In the genomic region with DNA sequence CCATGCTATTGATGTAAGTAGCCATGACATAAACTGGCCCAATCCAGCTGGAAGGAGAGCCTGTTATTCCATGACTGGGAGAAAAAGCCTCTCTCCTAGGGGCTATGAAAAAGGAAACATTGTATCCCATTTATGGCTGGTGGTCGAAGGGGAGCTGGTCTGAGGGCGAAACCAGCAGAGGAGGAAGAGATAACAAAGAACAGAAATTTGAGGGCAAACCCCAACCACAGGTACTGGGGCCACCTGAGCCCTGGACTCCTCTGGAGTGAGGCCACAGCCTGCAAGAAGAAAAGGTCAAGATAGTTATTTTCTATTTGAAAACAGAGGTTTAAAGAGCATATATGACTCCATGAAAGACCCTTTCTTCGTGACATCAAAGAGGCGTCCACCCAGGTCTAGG, we compare ENCODE assay signal across 38 cellular contexts.
"Had no signal": no experiment of that assay in that cellular context is flagged by ENCODE, and none has a peak within 500 bp of the region (broad histone marks: within the 10 kb centered on the region; RNA-seq: fewer than 3 reads in every experiment).

No MANE protein-coding gene starts in this region.

- H3K9me3 Mint-ChIP-seq: activated naive CD4-positive, alpha-beta T cell treated with anti-CD3 and anti-CD28 coated beads, Interleukin-2, amount 10 ng/mL, durations not matched to agents 7 days and 5 days; activated T-cell treated with anti-CD3 and anti-CD28 coated beads, Interleukin-2, amount 50 U/mL, for 24 hours; activated T-helper 1 cell treated with anti-CD3 and anti-CD28 coated beads, Interleukin-12 subunit alpha, Interleukin-12 subunit beta, Interleukin-2, Interleukin-4 antibody, amounts not matched to agents 30 ng/mL and 10 ng/mL and 1 ng/mL, durations not matched to agents 14 hours and 24 hours and 36 hours; activated T-helper 2 cell treated with anti-CD3 and anti-CD28 coated beads, Interferon-gamma antibody, Interleukin-2, Interleukin-4, amounts not matched to agents 10 μg/mL and 5 μg/mL and 100 μg/mL, durations not matched to agents 14 hours and 24 hours and 36 hours had no signal

- H3K36me3 Mint-ChIP-seq: activated naive CD4-positive, alpha-beta T cell treated with anti-CD3 and anti-CD28 coated beads, Interleukin-2, amount 10 ng/mL, durations not matched to agents 7 days and 5 days; activated naive CD4-positive, alpha-beta T cell treated with anti-CD3 and anti-CD28 coated beads, Interleukin-2, amount 50 U/mL, for 24 hours; activated naive CD8-positive, alpha-beta T cell; activated naive CD8-positive, alpha-beta T cell treated with anti-CD3 and anti-CD28 coated beads for 36 hours; activated naive CD8-positive, alpha-beta T cell treated with anti-CD3 and anti-CD28 coated beads, Interleukin-2, amount 10 ng/mL, durations not matched to agents 7 days and 5 days; brain had no signal

- H3K4me3 ChIP-seq: adrenal gland, ascending aorta, body of pancreas, breast epithelium, cardiac muscle cell had no signal

- H3K36me3 ChIP-seq: adrenal gland, ascending aorta, brain microvascular endothelial cell, breast epithelium, cardiac muscle cell had no signal

- H3K27ac ChIP-seq: adrenal gland, ascending aorta, body of pancreas, brain microvascular endothelial cell, breast epithelium, cardiac muscle cell had no signal

- H3K9me3 ChIP-seq: body of pancreas had no signal

- H3K4me1 ChIP-seq: adrenal gland, ascending aorta, body of pancreas, breast epithelium had no signal

- DNase-seq: activated effector memory CD4-positive, alpha-beta T cell treated with anti-CD3 and anti-CD28 coated beads, Interleukin-2, amount 50 U/mL, for 16 hours; activated effector memory CD4-positive, alpha-beta T cell treated with Interleukin-2 at 50 U/mL for 16 hours; activated gamma-delta T cell; activated gamma-delta T cell treated with Interleukin-2 at 50 U/mL for 16 hours; activated naive CD4-positive, alpha-beta T cell; activated naive CD4-positive, alpha-beta T cell treated with anti-CD3 and anti-CD28 coated beads, Interleukin-2, amount 10 ng/mL, durations not matched to agents 7 days and 5 days; activated naive CD4-positive, alpha-beta T cell treated with anti-CD3 and anti-CD28 coated beads, Interleukin-2, amount 50 U/mL, for 16 hours; activated naive CD4-positive, alpha-beta T cell treated with Interleukin-2 at 50 U/mL for 16 hours; activated naive CD8-positive, alpha-beta T cell treated with anti-CD3 and anti-CD28 coated beads for 36 hours; activated naive CD8-positive, alpha-beta T cell treated with anti-CD3 and anti-CD28 coated beads, Interleukin-2, amount 10 ng/mL, durations not matched to agents 7 days and 5 days; activated naive CD8-positive, alpha-beta T cell treated with anti-CD3 and anti-CD28 coated beads, Interleukin-2, amount 50 U/mL, for 24 hours; activated T-cell treated with anti-CD3 and anti-CD28 coated beads for 4 hours; activated T-cell treated with anti-CD3 and anti-CD28 coated beads, Interleukin-2, amount 50 U/mL, for 1 hour; activated T-cell treated with anti-CD3 and anti-CD28 coated beads, Interleukin-2, amount 50 U/mL, for 24 hours; activated T-cell treated with anti-CD3 and anti-CD28 coated beads, Interleukin-2, amount 50 U/mL, for 4 hours; activated T-cell treated with anti-CD3 and anti-CD28 coated beads, Interleukin-2, amount 50 U/mL, for 48 hours; activated T-cell treated with anti-CD3 and anti-CD28 coated beads, Interleukin-2, amount 50 U/mL, for 72 hours; adrenal gland; amniotic stem cell; amygdala; anterior cingulate cortex; aorta; body of pancreas; brain microvascular endothelial cell; caudate nucleus; central memory CD4-positive, alpha-beta T cell; cerebellar nuclear complex had no signal

- H3K4me3 Mint-ChIP-seq: activated naive CD4-positive, alpha-beta T cell treated with anti-CD3 and anti-CD28 coated beads, Interleukin-2, amount 10 ng/mL, durations not matched to agents 7 days and 5 days; activated naive CD4-positive, alpha-beta T cell treated with anti-CD3 and anti-CD28 coated beads, Interleukin-2, amount 50 U/mL, for 24 hours; activated naive CD8-positive, alpha-beta T cell; activated naive CD8-positive, alpha-beta T cell treated with anti-CD3 and anti-CD28 coated beads for 36 hours; activated naive CD8-positive, alpha-beta T cell treated with anti-CD3 and anti-CD28 coated beads, Interleukin-2, amount 10 ng/mL, durations not matched to agents 7 days and 5 days; activated naive CD8-positive, alpha-beta T cell treated with anti-CD3 and anti-CD28 coated beads, Interleukin-2, amount 50 U/mL, for 24 hours; activated T-cell treated with anti-CD3 and anti-CD28 coated beads, Interleukin-2, amount 50 U/mL, for 24 hours; activated T-cell treated with anti-CD3 and anti-CD28 coated beads, Interleukin-2, amount 50 U/mL, for 4 hours; activated T-cell treated with anti-CD3 and anti-CD28 coated beads, Interleukin-2, amount 50 U/mL, for 72 hours; activated T-helper 1 cell treated with anti-CD3 and anti-CD28 coated beads, Interleukin-12 subunit alpha, Interleukin-12 subunit beta, Interleukin-2, Interleukin-4 antibody, amounts not matched to agents 30 ng/mL and 10 ng/mL and 1 ng/mL, durations not matched to agents 14 hours and 24 hours and 36 hours; activated T-helper 17 cell treated with anti-CD3 and anti-CD28 coated beads, Interleukin-2, amount 50 U/mL, for 72 hours; brain; central memory CD8-positive, alpha-beta T cell had no signal

- H3K27ac Mint-ChIP-seq: activated naive CD4-positive, alpha-beta T cell treated with anti-CD3 and anti-CD28 coated beads, Interleukin-2, amount 10 ng/mL, durations not matched to agents 7 days and 5 days; activated naive CD4-positive, alpha-beta T cell treated with anti-CD3 and anti-CD28 coated beads, Interleukin-2, amount 50 U/mL, for 24 hours; activated naive CD4-positive, alpha-beta T cell treated with anti-CD3 and anti-CD28 coated beads, Interleukin-2, amount 50 U/mL, for 72 hours; activated naive CD8-positive, alpha-beta T cell; activated naive CD8-positive, alpha-beta T cell treated with anti-CD3 and anti-CD28 coated beads for 36 hours; activated naive CD8-positive, alpha-beta T cell treated with anti-CD3 and anti-CD28 coated beads, Interleukin-2, amount 10 ng/mL, durations not matched to agents 7 days and 5 days; activated naive CD8-positive, alpha-beta T cell treated with anti-CD3 and anti-CD28 coated beads, Interleukin-2, amount 50 U/mL, for 24 hours; activated T-cell treated with anti-CD3 and anti-CD28 coated beads, Interleukin-2, amount 50 U/mL, for 24 hours; activated T-cell treated with anti-CD3 and anti-CD28 coated beads, Interleukin-2, amount 50 U/mL, for 72 hours; activated T-helper 1 cell treated with anti-CD3 and anti-CD28 coated beads, Interleukin-12 subunit alpha, Interleukin-12 subunit beta, Interleukin-2, Interleukin-4 antibody, amounts not matched to agents 30 ng/mL and 10 ng/mL and 1 ng/mL, durations not matched to agents 14 hours and 24 hours and 36 hours; activated T-helper 17 cell treated with anti-CD3 and anti-CD28 coated beads, Interleukin-2, amount 50 U/mL, for 72 hours; activated T-helper 2 cell treated with anti-CD3 and anti-CD28 coated beads, Interferon-gamma antibody, Interleukin-2, Interleukin-4, amounts not matched to agents 10 μg/mL and 5 μg/mL and 100 μg/mL, durations not matched to agents 14 hours and 24 hours and 36 hours; brain had no signal

- ATAC-seq: activated naive CD4-positive, alpha-beta T cell treated with anti-CD3 and anti-CD28 coated beads, Interleukin-2, amount 50 U/mL, for 72 hours; activated naive CD8-positive, alpha-beta T cell treated with anti-CD3 and anti-CD28 coated beads, Interleukin-2, amount 50 U/mL, for 24 hours; activated T-cell treated with anti-CD3 and anti-CD28 coated beads, Interleukin-2, amount 50 U/mL, for 4 hours; activated T-cell treated with anti-CD3 and anti-CD28 coated beads, Interleukin-2, amount 50 U/mL, for 72 hours; activated T-helper 17 cell treated with anti-CD3 and anti-CD28 coated beads, Interleukin-2, amount 50 U/mL, for 72 hours; body of pancreas had no signal

- H3K27me3 ChIP-seq: adrenal gland, ascending aorta, body of pancreas, brain microvascular endothelial cell, breast epithelium, cardiac muscle cell had no signal

- H3K27me3 Mint-ChIP-seq: activated naive CD4-positive, alpha-beta T cell treated with anti-CD3 and anti-CD28 coated beads, Interleukin-2, amount 10 ng/mL, durations not matched to agents 7 days and 5 days; activated naive CD8-positive, alpha-beta T cell treated with anti-CD3 and anti-CD28 coated beads for 36 hours had no signal

- H3K4me1 Mint-ChIP-seq: activated naive CD4-positive, alpha-beta T cell treated with anti-CD3 and anti-CD28 coated beads, Interleukin-2, amount 10 ng/mL, durations not matched to agents 7 days and 5 days; activated naive CD4-positive, alpha-beta T cell treated with anti-CD3 and anti-CD28 coated beads, Interleukin-2, amount 50 U/mL, for 24 hours; activated naive CD8-positive, alpha-beta T cell treated with anti-CD3 and anti-CD28 coated beads for 36 hours; activated naive CD8-positive, alpha-beta T cell treated with anti-CD3 and anti-CD28 coated beads, Interleukin-2, amount 10 ng/mL, durations not matched to agents 7 days and 5 days; activated naive CD8-positive, alpha-beta T cell treated with anti-CD3 and anti-CD28 coated beads, Interleukin-2, amount 50 U/mL, for 24 hours; activated T-helper 17 cell treated with anti-CD3 and anti-CD28 coated beads, Interleukin-2, amount 50 U/mL, for 72 hours; central memory CD8-positive, alpha-beta T cell had no signal
